8 cellular contexts compared by ENCODE assay signal in genomic region chr19:52171321-52172169, GRCh38. TPM values are rescaled to one million over a fixed set of nuclear protein-coding genes. Genes with fewer than 3 reads are reported as not detected.
DNase-seq lines count a peak whose midpoint lies in the region; FAIRE-seq and TF ChIP-seq lines count a peak whose summit lies in the region.

TSS of gene ZNF836 (minus strand) at chr19:52171621. CDS start at chr19:52168072, 3,549 bp downstream.

- H3K4me3 Mint-ChIP-seq in T-helper 2 cell treated with Interferon-gamma antibody and Interleukin-4, amounts not matched to agents 5 μg/mL and 100 μg/mL, for 36 hours = peak within 1 kb of the TSS; percentile 99

- intact Hi-C loops in ascending aorta (cut with DNase I) = loop anchor here (1.0 kb wide), 2 partner anchors 18 to 31 kb away; no protein-coding TSS in a partner anchor

- H3K36me3 ChIP-seq in ascending aorta = peaks cover 17 to 21% of the 10 kb centered on the region in 2 donors

- H3K4me1 ChIP-seq in ascending aorta = peaks cover 0 to 6% of the 10 kb centered on the region in 2 donors

- H3K27me3 ChIP-seq in ascending aorta = no peaks in the 10 kb centered on the region

- TF ChIP-seq CTCF in ascending aorta (IDR thresholded peaks at IDR 0.05) = no peak

- peak; percentile 46 for FAIRE-seq in urothelium cell line (lab: Jason Lieb, UNC)

- peak within 1 kb of the TSS; percentile 70 to 76 for H3K4me3 ChIP-seq in ascending aorta

- H3K27ac ChIP-seq in ascending aorta = peak within 1 kb of the TSS; percentile 84 to 91

- peaks cover 21% of the 10 kb centered on the region for H3K9me3 Mint-ChIP-seq in T-helper 2 cell treated with Interferon-gamma antibody and Interleukin-4, amounts not matched to agents 5 μg/mL and 100 μg/mL, for 36 hours

- H3K9me3 ChIP-seq in ascending aorta = no peaks in the 10 kb centered on the region

- peak within 1 kb of the TSS; percentile 98 for H3K27ac Mint-ChIP-seq in T-helper 2 cell treated with Interferon-gamma antibody and Interleukin-4, amounts not matched to agents 5 μg/mL and 100 μg/mL, for 36 hours

- DNase-seq in DMS114 treated with DMSO at 0.1 percent for 48 hours (lab: John Stamatoyannopoulos, UW; ENCODE audit: unreplicated experiment) = peak; percentile 62
- DNase-seq in HCEC 1CT = peak; percentile 64
- DNase-seq in NCI-H146 treated with DMSO at 0.1 percent for 48 hours (lab: John Stamatoyannopoulos, UW; ENCODE audit: unreplicated experiment) = peak; percentile 92
- peak; percentile 81 for DNase-seq in T-helper 2 cell treated with Interferon-gamma antibody and Interleukin-4, amounts not matched to agents 5 μg/mL and 100 μg/mL, for 36 hours (ENCODE audit: low spot score)
- DNase-seq in ascending aorta (ENCODE audit: low spot score in 2 of 2) = peak; percentile 53 to 93
- peak; percentile 79 for DNase-seq in hepatic stellate cell (ENCODE audit: low spot score)
- DNase-seq in renal cortical epithelial cell (ENCODE audit: low read depth) = peak; percentile 65
- peak; percentile 87 for DNase-seq in urothelium cell line (ENCODE audit: low spot score)

- peaks cover 40% of the 10 kb centered on the region for H3K36me3 Mint-ChIP-seq in T-helper 2 cell treated with Interferon-gamma antibody and Interleukin-4, amounts not matched to agents 5 μg/mL and 100 μg/mL, for 36 hours (ENCODE audit: low read depth)

- H3K27me3 Mint-ChIP-seq in T-helper 2 cell treated with Interferon-gamma antibody and Interleukin-4, amounts not matched to agents 5 μg/mL and 100 μg/mL, for 36 hours (ENCODE audit: low read depth) = no peaks in the 10 kb centered on the region

- peaks cover 21% of the 10 kb centered on the region for H3K4me1 Mint-ChIP-seq in T-helper 2 cell treated with Interferon-gamma antibody and Interleukin-4, amounts not matched to agents 5 μg/mL and 100 μg/mL, for 36 hours (ENCODE audit: low read depth)

RNA-seq across cellular contexts. Expression of gene ZNF836, which starts in this region (rescaled TPM):
- total RNA-seq in ascending aorta (2.8 TPM), renal cortical epithelial cell (7.5 and 18.2 TPM in 2 replicates)

Comparison
In these comparisons a context has a peak if more than half of its experiments do, and no peak if none do; other contexts are left out.
1. Peak in every context shown above with its lines: DNase-seq, H3K4me3 ChIP-seq and H3K27ac ChIP-seq.